ENCODE assay signal across 9 cellular contexts in genomic region chr14:94412671-94413638, GRCh38. TPM values are rescaled to one million over a fixed set of nuclear protein-coding genes. Genes with fewer than 3 reads are reported as not detected.
DNase-seq lines count a peak whose midpoint lies in the region; ATAC-seq, FAIRE-seq and TF ChIP-seq lines count a peak whose summit lies in the region.
"Had no signal": no experiment of that assay in that cellular context is flagged by ENCODE, and none has a peak within 500 bp of the region (broad histone marks: within the 10 kb centered on the region; RNA-seq: fewer than 3 reads in every experiment).

No MANE protein-coding gene starts in this region.

- H3K27me3 ChIP-seq in BE2C: no peaks in the 10 kb centered on the region; the same call in 1 of the 2 replicates
- no peaks in the 10 kb centered on the region for H3K27me3 ChIP-seq in K562 (ENCODE audit: control insufficient read depth in 2 of 2, insufficient read depth in 2 of 2, low read length in 2 of 2)
- H3K27me3 ChIP-seq in HepG2 (ENCODE audit: control insufficient read depth in 1 of 2, insufficient read depth in 2 of 2, low read length in 2 of 2): no peaks in the 10 kb centered on the region
- H3K27me3 ChIP-seq in CD8-positive, alpha-beta T cell (ENCODE audit: insufficient read depth, low read length): no peaks in the 10 kb centered on the region

- no TSS peak for BruUV-seq in K562 (replicated peaks; lab: Mats Ljungman, UMichigan)
- BruUV-seq in HepG2 (replicated peaks; lab: Mats Ljungman, UMichigan): no TSS peak

- peak; percentile 20; the same call in 1 of the 2 replicates for TF ChIP-seq CTCF in BE2C (IDR thresholded peaks at IDR 0.05; ENCODE audit: low read depth, low read length)
- TF ChIP-seq CTCF in HFF-Myc (IDR thresholded peaks at IDR 0.05; ENCODE audit: low read depth, low read length, missing control alignments): peak; percentile 8
- peak in 2 of 3 experiments; percentile 7 to 14; a peak in 1 of 6 replicates for TF ChIP-seq CTCF in K562 (IDR thresholded peaks at IDR 0.05 in 2 of 3, conservative IDR thresholded peaks at IDR 0.05 in 1 of 3; ENCODE audit: insufficient read depth in 2 of 3, low read depth in 1 of 3, low read length in 3 of 3)
- peak; percentile 94 for TF ChIP-seq CTCF in HepG2 (CRISPR knock-in tag; IDR thresholded peaks at IDR 0.05)
- no peak for TF ChIP-seq CTCF in CD8-positive, alpha-beta T cell (IDR thresholded peaks at IDR 0.05)

- ATAC-seq in K562 (no peak), HepG2 (peak; percentile 90), HG02623 (IDR thresholded peaks at IDR 0.05; ENCODE audit: unreplicated experiment) (no peak), left ventricle myocardium superior (no peak)
- ATAC-seq in CD8-positive, alpha-beta T cell: no peak

- FAIRE-seq in K562 (lab: Jason Lieb, UNC) (no peak), HepG2 (lab: Jason Lieb, UNC) (peak; percentile 26)

- H2AFZ ChIP-seq in K562 (ENCODE audit: low read depth, low read length) (no peak overlapping the region), HepG2 (ENCODE audit: low read length) (no peak overlapping the region)

- H3K4me3 ChIP-seq in BE2C (ENCODE audit: low read depth, low read length) (no peak overlapping the region), HFF-Myc (replicated peaks; ENCODE audit: low read depth, low read length) (no peak overlapping the region), K562 (no peak overlapping the region), HepG2 (replicated peaks in 1 of 3; ENCODE audit: insufficient read depth in 1 of 3, low read depth in 2 of 3, low read length in 3 of 3) (peak overlapping the region in 1 of 3 experiments; percentile 9; a peak in 1 of 6 replicates)
- no peak overlapping the region for H3K4me3 ChIP-seq in CD8-positive, alpha-beta T cell (ENCODE audit: low read depth, low read length)

- no peaks in the 10 kb centered on the region for H3K4me1 Mint-ChIP-seq in CD8-positive, alpha-beta T cell (ENCODE audit: low read depth)

- no peaks in the 10 kb centered on the region for H3K36me3 Mint-ChIP-seq in CD8-positive, alpha-beta T cell

- TF ChIP-seq EP300 in K562 (IDR thresholded peaks at IDR 0.05; ENCODE audit: low read length) (no peak), HepG2 (IDR thresholded peaks at IDR 0.05; ENCODE audit: low read depth in 2 of 2, low read length in 2 of 2) (no peak), HepG2 (CRISPR knock-in tag; IDR thresholded peaks at IDR 0.05; ENCODE audit: borderline replicate concordance) (no peak)

- H4K20me1 ChIP-seq in K562 (replicated peaks; ENCODE audit: control insufficient read depth, insufficient read depth, low read length): no peaks in the 10 kb centered on the region
- no peaks in the 10 kb centered on the region for H4K20me1 ChIP-seq in HepG2 (ENCODE audit: insufficient read depth, low read length)

- DNase-seq in BE2C: no peak
- no peak for DNase-seq in HFF-Myc (ENCODE audit: extremely low read depth, low read depth)
- DNase-seq in K562 (ENCODE audit: extremely low read depth in 1 of 4, low spot score in 3 of 4): no peak
- peak; percentile 70 for DNase-seq in HepG2 (ENCODE audit: low spot score)
- no peak for DNase-seq in left ventricle myocardium superior
- DNase-seq in CD8-positive, alpha-beta T cell: no peak
- no peak for DNase-seq in G401 (ENCODE audit: low spot score)
- DNase-seq: NCI-H2081 had no signal

- WGBS in K562 (ENCODE audit: insufficient coverage, low coverage, missing lambda C conversion rate): 0% methylated on average over 8 of the region's 8 CpGs
- WGBS in HepG2 (ENCODE audit: low lambda C conversion rate): 42% methylated on average over 8 of the region's 8 CpGs

- no peak overlapping the region for H3K27ac Mint-ChIP-seq in CD8-positive, alpha-beta T cell

- peaks cover 32% of the 10 kb centered on the region for H3K27me3 Mint-ChIP-seq in CD8-positive, alpha-beta T cell (ENCODE audit: low read depth)

- H3K4me1 ChIP-seq in BE2C (no peaks in the 10 kb centered on the region), K562 (replicated peaks in 1 of 2; ENCODE audit: control insufficient read depth in 2 of 2, insufficient read depth in 2 of 2, low read length in 2 of 2) (no peaks in the 10 kb centered on the region), HepG2 (ENCODE audit: insufficient read depth, low read length) (peaks cover 77% of the 10 kb centered on the region)
- no peaks in the 10 kb centered on the region for H3K4me1 ChIP-seq in CD8-positive, alpha-beta T cell (ENCODE audit: insufficient read depth, low read length)

- in situ Hi-C loops in K562 (cut with MboI) (no loop called here), HepG2 (cut with HindIII; ENCODE audit: extremely low pct_ligation_motif_present, low pct_unique_long_range_greater_than_20kb) (loop anchor here (5.0 kb wide), 1 partner anchor 36 kb away; no protein-coding TSS in a partner anchor), G401 (cut with HindIII; ENCODE audit: low sequenced_read_pairs) (no loop called here)

- H3K79me2 ChIP-seq in K562 (ENCODE audit: control insufficient read depth, insufficient read depth, low read length) (no peaks in the 10 kb centered on the region), HepG2 (ENCODE audit: insufficient read depth, low read length) (peaks cover 12% of the 10 kb centered on the region)

- CTCF ChIA-PET in K562 (lab: Yijun Ruan, JAX; ENCODE audit: low intra/inter-chr PET ratio): no interaction called here
- CTCF ChIA-PET in HepG2 (lab: Yijun Ruan, JAX; ENCODE audit: low intra/inter-chr PET ratio, low total read pairs): interaction anchor here (1.0 to 3.1 kb wide), 5 partner anchors 25 to 106 kb away, joined by 4 to 14 read pairs (median 4); partner anchors contain the start of gene SERPINA1
- CTCF ChIA-PET in CD8-positive, alpha-beta T cell (lab: Charles Lee): no interaction called here

- H3K27ac ChIP-seq in K562 (ENCODE audit: extremely low read depth, low read depth, low read length) (no peak overlapping the region), HepG2 (ENCODE audit: extremely low read length, insufficient read depth, low read length) (peak overlapping the region; percentile 48)
- H3K27ac ChIP-seq in CD8-positive, alpha-beta T cell (ENCODE audit: low read depth, low read length): no peak overlapping the region

- no peaks in the 10 kb centered on the region for H3K36me3 ChIP-seq in BE2C
- no peaks in the 10 kb centered on the region for H3K36me3 ChIP-seq in K562 (ENCODE audit: control insufficient read depth, insufficient read depth, low read length)
- no peaks in the 10 kb centered on the region for H3K36me3 ChIP-seq in HepG2 (replicated peaks in 1 of 2; ENCODE audit: control insufficient read depth in 1 of 2, insufficient read depth in 2 of 2, low read length in 2 of 2)
- no peaks in the 10 kb centered on the region for H3K36me3 ChIP-seq in CD8-positive, alpha-beta T cell (ENCODE audit: insufficient read depth, low read length)

- TF ChIP-seq POLR2A in K562 (conservative IDR thresholded peaks at IDR 0.05): no peak
- no peak for TF ChIP-seq POLR2A in HepG2 (IDR thresholded peaks at IDR 0.05; ENCODE audit: insufficient read depth in 1 of 2, low read depth in 2 of 2, low read length in 2 of 2)

- H3K9me1 ChIP-seq in K562 (ENCODE audit: control insufficient read depth, insufficient read depth, low read length): no peaks in the 10 kb centered on the region

- intact Hi-C loops in K562 (cut with micrococcal nuclease) (loop anchor here (2.0 kb wide), 1 partner anchor 48 kb away; no protein-coding TSS in a partner anchor), HepG2 (cut with micrococcal nuclease; ENCODE audit: unreplicated experiment) (loop anchor here (1.0 to 2.0 kb wide), 4 partner anchors 25 to 90 kb away; partner anchors contain the start of genes SERPINA1 and SERPINA6), left ventricle myocardium superior (cut with micrococcal nuclease) (no loop called here)
- intact Hi-C loops in CD8-positive, alpha-beta T cell (cut with DNase I, micrococcal nuclease): no loop called here

- H3K4me3 Mint-ChIP-seq in CD8-positive, alpha-beta T cell: no peak overlapping the region

- H3K4me2 ChIP-seq in K562 (ENCODE audit: insufficient read depth, low read length): no peak overlapping the region
- H3K4me2 ChIP-seq in HepG2 (ENCODE audit: low read depth, low read length): peak overlapping the region; percentile 49

- POLR2A ChIA-PET in K562 (lab: Yijun Ruan, JAX): no interaction called here
- POLR2A ChIA-PET in HepG2 (lab: Yijun Ruan, JAX): interaction anchor here (1.1 to 6.2 kb wide), 9 partner anchors 10 to 96 kb away, joined by 3 to 102 read pairs (median 9); partner anchors contain the start of gene SERPINA1
- POLR2A ChIA-PET in CD8-positive, alpha-beta T cell (lab: Charles Lee): no interaction called here

- no peak for TF ChIP-seq RAD21 in K562 (CRISPR knock-in tag; conservative IDR thresholded peaks at IDR 0.05 in 1 of 2, IDR thresholded peaks at IDR 0.05 in 1 of 2)
- TF ChIP-seq RAD21 in HepG2 (CRISPR knock-in tag; IDR thresholded peaks at IDR 0.05): peak; percentile 92

- peaks cover 21% of the 10 kb centered on the region for H3K9me3 Mint-ChIP-seq in CD8-positive, alpha-beta T cell

- H3K9ac ChIP-seq in K562 (ENCODE audit: insufficient read depth in 1 of 2, low read depth in 2 of 2, low read length in 2 of 2) (no peak overlapping the region), HepG2 (ENCODE audit: insufficient read depth, low read depth, low read length) (0 out of 2 replicates have a peak overlapping the region, but pooled peaks have one; percentile 16)

- H3K9me3 ChIP-seq in BE2C (no peaks in the 10 kb centered on the region), K562 (replicated peaks; ENCODE audit: control insufficient read depth, insufficient read depth, low read depth, low read length) (no peaks in the 10 kb centered on the region), HepG2 (ENCODE audit: low read length) (no peaks in the 10 kb centered on the region)
- H3K9me3 ChIP-seq in CD8-positive, alpha-beta T cell (ENCODE audit: low read length): no peaks in the 10 kb centered on the region

RNA-seq across cellular contexts. Expression of gene SERPINA1, which starts 24.6 kb away (rescaled TPM):
- polyA plus RNA-seq in BE2C (2012; ENCODE audit: insufficient read depth, insufficient read length, low read depth): not detected
- not detected in 2 replicates for total RNA-seq in K562 (2011; cell fraction: chromatin; rRNA removed; ENCODE audit: low replicate concordance)
- total RNA-seq in K562 (2011; cell fraction: nucleolus; rRNA removed): not detected in 2 replicates
- not detected in 2 replicates for total RNA-seq in K562 (2011; cell fraction: nucleoplasm; rRNA removed)
- total RNA-seq in K562 (2014; rRNA removed): not detected in 2 replicates
- not detected in 2 replicates for total RNA-seq in K562 (2014; rRNA removed; fragmentation: Illumina TruSeq; extraction: Trizol)
- total RNA-seq in K562 (2015; rRNA removed; fragmentation: Illumina TruSeq; extraction: Trizol): not detected in 2 replicates
- 4.1 and 6.0 TPM in 2 replicates for total RNA-seq in K562 (2021)
- polyA plus RNA-seq in K562 (2011; rRNA removed): not detected in 2 replicates
- not detected in 2 replicates for polyA plus RNA-seq in K562 (2011; cell fraction: cytosol; rRNA removed)
- polyA plus RNA-seq in K562 (2011; cell fraction: nucleus; rRNA removed): not detected in 2 replicates
- 0.08 TPM in 1 of 2 replicates, not detected in the other for polyA plus RNA-seq in K562 (2012)
- not detected in 2 replicates for polyA plus RNA-seq in K562 (2014; fragmentation: Illumina TruSeq; extraction: Trizol)
- not detected for polyA plus RNA-seq in K562 (2014; fragmentation: Nextera tagmentation; extraction: Ambion mirVana)
- polyA plus RNA-seq in K562 (2014; rRNA removed): not detected in 2 replicates
- 0.36 TPM in 1 of 2 replicates, not detected in the other for polyA minus RNA-seq in K562 (2011; rRNA and poly(A)+ RNA removed)
- polyA minus RNA-seq in K562 (2011; cell fraction: cytosol; rRNA and poly(A)+ RNA removed): 16.9 TPM in 1 of 2 replicates, not detected in the other
- not detected in 2 replicates for polyA minus RNA-seq in K562 (2011; cell fraction: nucleus; rRNA and poly(A)+ RNA removed)
- 2,013 and 3,266 TPM in 2 replicates for total RNA-seq in HepG2 (2016; rRNA removed; fragmentation: Illumina TruSeq; extraction: Trizol)
- 1,032 and 1,133 TPM in 2 replicates for total RNA-seq in HepG2 (2016; cell fraction: cytosol; rRNA removed; fragmentation: Illumina TruSeq; extraction: Trizol; ENCODE audit: low read depth)
- 1,778 and 3,168 TPM in 2 replicates for total RNA-seq in HepG2 (2016; cell fraction: insoluble cytoplasmic fraction; rRNA removed; fragmentation: Illumina TruSeq; extraction: Trizol)
- total RNA-seq in HepG2 (2016; cell fraction: membrane; rRNA removed; fragmentation: Illumina TruSeq; extraction: Trizol): 2,429 and 2,540 TPM in 2 replicates
- 3,105 and 3,600 TPM in 2 replicates for total RNA-seq in HepG2 (2016; cell fraction: nucleus; rRNA removed; fragmentation: Illumina TruSeq; extraction: Trizol)
- polyA plus RNA-seq in HepG2 (2011; rRNA removed): 11,015 and 14,177 TPM in 2 replicates
- 9,533 and 11,655 TPM in 2 replicates for polyA plus RNA-seq in HepG2 (2011; cell fraction: cytosol; rRNA removed)
- polyA plus RNA-seq in HepG2 (2011; cell fraction: nucleus; rRNA removed): 2,313 and 3,208 TPM in 2 replicates
- 7,481 and 10,843 TPM in 2 replicates for polyA plus RNA-seq in HepG2 (2012)
- polyA plus RNA-seq in HepG2 (2016; cell fraction: cytosol; fragmentation: Illumina TruSeq; extraction: Trizol; ENCODE audit: low read depth): 4,767 and 4,962 TPM in 2 replicates
- polyA plus RNA-seq in HepG2 (2016; cell fraction: insoluble cytoplasmic fraction; fragmentation: Illumina TruSeq; extraction: Trizol; ENCODE audit: low read depth): 4,118 and 4,730 TPM in 2 replicates
- 6,083 and 6,679 TPM in 2 replicates for polyA plus RNA-seq in HepG2 (2016; cell fraction: membrane; fragmentation: Illumina TruSeq; extraction: Trizol; ENCODE audit: low read depth)
- 8,870 and 9,648 TPM in 2 replicates for polyA plus RNA-seq in HepG2 (2016; cell fraction: nucleus; fragmentation: Illumina TruSeq; extraction: Trizol; ENCODE audit: insufficient read depth, low read depth)
- polyA minus RNA-seq in HepG2 (2011; rRNA and poly(A)+ RNA removed; ENCODE audit: low replicate concordance): 7.6 and 11,192 TPM in 2 replicates
- polyA minus RNA-seq in HepG2 (2011; cell fraction: cytosol; rRNA and poly(A)+ RNA removed): 3,443 and 4,995 TPM in 2 replicates
- 1,177 and 2,207 TPM in 2 replicates for polyA minus RNA-seq in HepG2 (2011; cell fraction: nucleus; rRNA and poly(A)+ RNA removed)
- total RNA-seq in left ventricle myocardium superior: 7.7 TPM
- under 1 TPM; 0.35 to 0.42 TPM for total RNA-seq in CD8-positive, alpha-beta T cell
- not detected in 2 replicates for total RNA-seq in G401 (2014; rRNA removed; shearing (Covaris generic))

RNA-seq across cellular contexts. Expression of gene SERPINA11, which starts 39.6 kb away (rescaled TPM):
- polyA plus RNA-seq in BE2C (2012; ENCODE audit: insufficient read depth, insufficient read length, low read depth): not detected
- total RNA-seq in K562 (2011; cell fraction: chromatin; rRNA removed; ENCODE audit: low replicate concordance): not detected in 2 replicates
- total RNA-seq in K562 (2011; cell fraction: nucleolus; rRNA removed): not detected in 2 replicates
- total RNA-seq in K562 (2011; cell fraction: nucleoplasm; rRNA removed): not detected in 2 replicates
- not detected in 2 replicates for total RNA-seq in K562 (2014; rRNA removed)
- not detected in 2 replicates for total RNA-seq in K562 (2014; rRNA removed; fragmentation: Illumina TruSeq; extraction: Trizol)
- total RNA-seq in K562 (2015; rRNA removed; fragmentation: Illumina TruSeq; extraction: Trizol): not detected in 2 replicates
- total RNA-seq in K562 (2021): not detected in 2 replicates
- polyA plus RNA-seq in K562 (2011; rRNA removed): not detected in 2 replicates
- polyA plus RNA-seq in K562 (2011; cell fraction: cytosol; rRNA removed): not detected in 2 replicates
- polyA plus RNA-seq in K562 (2011; cell fraction: nucleus; rRNA removed): not detected in 2 replicates
- not detected in 2 replicates for polyA plus RNA-seq in K562 (2012)
- polyA plus RNA-seq in K562 (2014; fragmentation: Illumina TruSeq; extraction: Trizol): not detected in 2 replicates
- polyA plus RNA-seq in K562 (2014; fragmentation: Nextera tagmentation; extraction: Ambion mirVana): not detected
- polyA plus RNA-seq in K562 (2014; rRNA removed): not detected in 2 replicates
- not detected in 2 replicates for polyA minus RNA-seq in K562 (2011; rRNA and poly(A)+ RNA removed)
- polyA minus RNA-seq in K562 (2011; cell fraction: cytosol; rRNA and poly(A)+ RNA removed): not detected in 2 replicates
- not detected in 2 replicates for polyA minus RNA-seq in K562 (2011; cell fraction: nucleus; rRNA and poly(A)+ RNA removed)
- 9.8 and 21.2 TPM in 2 replicates for total RNA-seq in HepG2 (2016; rRNA removed; fragmentation: Illumina TruSeq; extraction: Trizol)
- 4.9 TPM in 2 replicates for total RNA-seq in HepG2 (2016; cell fraction: cytosol; rRNA removed; fragmentation: Illumina TruSeq; extraction: Trizol; ENCODE audit: low read depth)
- 7.7 and 19.9 TPM in 2 replicates for total RNA-seq in HepG2 (2016; cell fraction: insoluble cytoplasmic fraction; rRNA removed; fragmentation: Illumina TruSeq; extraction: Trizol)
- total RNA-seq in HepG2 (2016; cell fraction: membrane; rRNA removed; fragmentation: Illumina TruSeq; extraction: Trizol): 6.8 and 7.2 TPM in 2 replicates
- 17.5 and 21.4 TPM in 2 replicates for total RNA-seq in HepG2 (2016; cell fraction: nucleus; rRNA removed; fragmentation: Illumina TruSeq; extraction: Trizol)
- 131 and 142 TPM in 2 replicates for polyA plus RNA-seq in HepG2 (2011; rRNA removed)
- polyA plus RNA-seq in HepG2 (2011; cell fraction: cytosol; rRNA removed): 228 and 231 TPM in 2 replicates
- polyA plus RNA-seq in HepG2 (2011; cell fraction: nucleus; rRNA removed): 105 and 121 TPM in 2 replicates
- polyA plus RNA-seq in HepG2 (2012): 284 and 307 TPM in 2 replicates
- 9.3 and 10.7 TPM in 2 replicates for polyA plus RNA-seq in HepG2 (2016; cell fraction: cytosol; fragmentation: Illumina TruSeq; extraction: Trizol; ENCODE audit: low read depth)
- polyA plus RNA-seq in HepG2 (2016; cell fraction: insoluble cytoplasmic fraction; fragmentation: Illumina TruSeq; extraction: Trizol; ENCODE audit: low read depth): 10.5 and 15.9 TPM in 2 replicates
- 8.6 and 9.0 TPM in 2 replicates for polyA plus RNA-seq in HepG2 (2016; cell fraction: membrane; fragmentation: Illumina TruSeq; extraction: Trizol; ENCODE audit: low read depth)
- polyA plus RNA-seq in HepG2 (2016; cell fraction: nucleus; fragmentation: Illumina TruSeq; extraction: Trizol; ENCODE audit: insufficient read depth, low read depth): 40.1 and 45.5 TPM in 2 replicates
- polyA minus RNA-seq in HepG2 (2011; rRNA and poly(A)+ RNA removed; ENCODE audit: low replicate concordance): 88.7 TPM in 1 of 2 replicates, not detected in the other
- polyA minus RNA-seq in HepG2 (2011; cell fraction: cytosol; rRNA and poly(A)+ RNA removed): 75.9 and 114 TPM in 2 replicates
- 62.1 and 71.2 TPM in 2 replicates for polyA minus RNA-seq in HepG2 (2011; cell fraction: nucleus; rRNA and poly(A)+ RNA removed)
- total RNA-seq in left ventricle myocardium superior: not detected
- not detected for total RNA-seq in CD8-positive, alpha-beta T cell
- not detected in 2 replicates for total RNA-seq in G401 (2014; rRNA removed; shearing (Covaris generic))

RNA-seq across cellular contexts. Expression of gene SERPINA2, which starts 46.5 kb away (rescaled TPM):
- polyA plus RNA-seq in BE2C (2012; ENCODE audit: insufficient read depth, insufficient read length, low read depth): not detected
- not detected in 2 replicates for total RNA-seq in K562 (2011; cell fraction: chromatin; rRNA removed; ENCODE audit: low replicate concordance)
- total RNA-seq in K562 (2011; cell fraction: nucleolus; rRNA removed): not detected in 2 replicates
- total RNA-seq in K562 (2011; cell fraction: nucleoplasm; rRNA removed): not detected in 2 replicates
- total RNA-seq in K562 (2014; rRNA removed) (not detected in 2 replicates), K562 (2014; rRNA removed; fragmentation: Illumina TruSeq; extraction: Trizol) (not detected in 2 replicates), K562 (2015; rRNA removed; fragmentation: Illumina TruSeq; extraction: Trizol) (not detected in 2 replicates), K562 (2021) (not detected in 2 replicates), HepG2 (2016; rRNA removed; fragmentation: Illumina TruSeq; extraction: Trizol) (0.24 TPM in 1 of 2 replicates, not detected in the other), left ventricle myocardium superior (not detected)
- polyA plus RNA-seq in K562 (2011; rRNA removed) (not detected in 2 replicates), K562 (2014; fragmentation: Illumina TruSeq; extraction: Trizol) (not detected in 2 replicates), K562 (2014; fragmentation: Nextera tagmentation; extraction: Ambion mirVana) (not detected), K562 (2014; rRNA removed) (not detected in 2 replicates), HepG2 (2011; rRNA removed) (0.08 TPM in 1 of 2 replicates, not detected in the other)
- polyA plus RNA-seq in K562 (2011; cell fraction: cytosol; rRNA removed): not detected in 2 replicates
- polyA plus RNA-seq in K562 (2011; cell fraction: nucleus; rRNA removed): not detected in 2 replicates
- polyA plus RNA-seq in K562 (2012): not detected in 2 replicates
- polyA minus RNA-seq in K562 (2011; rRNA and poly(A)+ RNA removed): not detected in 2 replicates
- polyA minus RNA-seq in K562 (2011; cell fraction: cytosol; rRNA and poly(A)+ RNA removed): not detected in 2 replicates
- not detected in 2 replicates for polyA minus RNA-seq in K562 (2011; cell fraction: nucleus; rRNA and poly(A)+ RNA removed)
- not detected in 2 replicates for total RNA-seq in HepG2 (2016; cell fraction: cytosol; rRNA removed; fragmentation: Illumina TruSeq; extraction: Trizol; ENCODE audit: low read depth)
- 0.21 TPM in 1 of 2 replicates, not detected in the other for total RNA-seq in HepG2 (2016; cell fraction: insoluble cytoplasmic fraction; rRNA removed; fragmentation: Illumina TruSeq; extraction: Trizol)
- total RNA-seq in HepG2 (2016; cell fraction: membrane; rRNA removed; fragmentation: Illumina TruSeq; extraction: Trizol): not detected in 2 replicates
- not detected in 2 replicates for total RNA-seq in HepG2 (2016; cell fraction: nucleus; rRNA removed; fragmentation: Illumina TruSeq; extraction: Trizol)
- polyA plus RNA-seq in HepG2 (2011; cell fraction: cytosol; rRNA removed): not detected in 2 replicates
- polyA plus RNA-seq in HepG2 (2011; cell fraction: nucleus; rRNA removed): 0.81 and 0.84 TPM in 2 replicates
- polyA plus RNA-seq in HepG2 (2012): 0.17 TPM in 1 of 2 replicates, not detected in the other
- not detected in 2 replicates for polyA plus RNA-seq in HepG2 (2016; cell fraction: cytosol; fragmentation: Illumina TruSeq; extraction: Trizol; ENCODE audit: low read depth)
- polyA plus RNA-seq in HepG2 (2016; cell fraction: insoluble cytoplasmic fraction; fragmentation: Illumina TruSeq; extraction: Trizol; ENCODE audit: low read depth): not detected in 2 replicates
- 0.21 TPM in 1 of 2 replicates, not detected in the other for polyA plus RNA-seq in HepG2 (2016; cell fraction: membrane; fragmentation: Illumina TruSeq; extraction: Trizol; ENCODE audit: low read depth)
- not detected in 2 replicates for polyA plus RNA-seq in HepG2 (2016; cell fraction: nucleus; fragmentation: Illumina TruSeq; extraction: Trizol; ENCODE audit: insufficient read depth, low read depth)
- polyA minus RNA-seq in HepG2 (2011; rRNA and poly(A)+ RNA removed; ENCODE audit: low replicate concordance): not detected in 2 replicates
- polyA minus RNA-seq in HepG2 (2011; cell fraction: cytosol; rRNA and poly(A)+ RNA removed): not detected in 2 replicates
- 0.87 and 1.4 TPM in 2 replicates for polyA minus RNA-seq in HepG2 (2011; cell fraction: nucleus; rRNA and poly(A)+ RNA removed)
- not detected for total RNA-seq in CD8-positive, alpha-beta T cell
- not detected in 2 replicates for total RNA-seq in G401 (2014; rRNA removed; shearing (Covaris generic))

Comparison
In these comparisons a context has a peak if more than half of its experiments do, and no peak if none do; other contexts are left out.
1. RNA of gene SERPINA1, which starts 24.6 kb away (total RNA-seq): 1,032 to 3,600 TPM in HepG2; 7.7 TPM in left ventricle myocardium superior (single experiment), 0.35 to 0.42 TPM in CD8-positive, alpha-beta T cell, 4.1 to 6.0 TPM in K562 and not detected in G401; every median in the first group is over 100 times any median in the second.
2. intact Hi-C loops: an anchor here in K562 (2.0 kb wide) and HepG2 (1.0 to 2.0 kb wide); none called in left ventricle myocardium superior and CD8-positive, alpha-beta T cell.